In the genomic region with DNA sequence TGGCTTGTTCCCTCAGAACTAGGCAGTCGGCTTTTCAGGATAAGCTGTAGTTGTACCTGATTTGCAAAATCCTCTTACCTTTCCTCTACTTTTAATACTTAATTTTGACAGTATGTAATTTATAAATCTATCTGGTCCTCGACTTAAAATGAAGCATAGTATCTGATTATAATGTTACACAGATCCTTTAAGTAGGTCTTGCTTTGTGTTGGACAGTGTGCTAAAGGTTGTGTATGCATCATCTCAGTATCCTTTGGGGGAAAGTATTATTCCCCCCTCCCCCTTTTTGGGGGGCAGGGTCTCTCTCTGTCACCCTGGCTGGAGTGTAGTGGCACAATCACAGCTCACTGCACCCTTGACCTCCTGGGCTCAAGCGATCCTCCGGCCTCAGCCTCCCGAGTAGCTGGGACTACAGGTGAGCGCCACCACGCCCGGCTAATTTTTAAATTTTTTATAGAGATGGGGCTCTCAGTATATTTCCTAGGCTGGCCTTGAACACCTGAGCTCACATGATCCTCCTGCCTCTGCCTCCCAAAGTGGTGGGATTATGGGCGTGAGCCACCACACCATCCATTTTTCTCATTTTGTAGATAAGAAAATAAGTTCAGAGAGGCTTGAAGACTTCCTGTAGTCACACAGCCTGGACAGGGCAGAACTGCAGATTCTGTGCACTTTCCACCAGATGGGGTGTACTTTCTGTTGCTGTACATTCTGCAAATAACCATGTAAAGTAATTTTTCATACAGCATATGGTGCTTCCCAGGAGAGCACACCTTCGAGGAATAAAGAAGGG, we compare ENCODE assay signal across 8 cellular contexts. TPM values are rescaled to one million over a fixed set of nuclear protein-coding genes. Genes with fewer than 3 reads are reported as not detected.
DNase-seq lines count a peak whose midpoint lies in the region; ATAC-seq and FAIRE-seq lines count a peak whose summit lies in the region.

No MANE protein-coding gene starts in this region.

- H3K36me3 Mint-ChIP-seq in activated CD8-positive, alpha-beta memory T cell treated with anti-CD3 and anti-CD28 coated beads, Interleukin-2, amount 10 ng/mL, durations not matched to agents 7 days and 5 days, result peaks cover 4% of the 10 kb centered on the region
- H3K36me3 Mint-ChIP-seq in activated CD4-positive, alpha-beta memory T cell treated with anti-CD3 and anti-CD28 coated beads for 36 hours, result peaks cover 10% of the 10 kb centered on the region

- H3K4me3 Mint-ChIP-seq in activated CD8-positive, alpha-beta memory T cell treated with anti-CD3 and anti-CD28 coated beads, Interleukin-2, amount 10 ng/mL, durations not matched to agents 7 days and 5 days, result peak overlapping the region; percentile 94
- peak overlapping the region; percentile 94 for H3K4me3 Mint-ChIP-seq in activated CD4-positive, alpha-beta memory T cell treated with anti-CD3 and anti-CD28 coated beads for 36 hours

- no peaks in the 10 kb centered on the region for H3K9me3 Mint-ChIP-seq in activated CD8-positive, alpha-beta memory T cell treated with anti-CD3 and anti-CD28 coated beads, Interleukin-2, amount 10 ng/mL, durations not matched to agents 7 days and 5 days (ENCODE audit: low read depth)
- no peaks in the 10 kb centered on the region for H3K9me3 Mint-ChIP-seq in activated CD4-positive, alpha-beta memory T cell treated with anti-CD3 and anti-CD28 coated beads for 36 hours

- CTCF ChIA-PET in activated CD8-positive, alpha-beta memory T cell treated with anti-CD3 and anti-CD28 coated beads, Interleukin-2, amount 10 ng/mL, durations not matched to agents 7 days and 5 days (lab: Charles Lee), result interaction anchor here (0.7 to 3.6 kb wide), 6 partner anchors 9 to 507 kb away, joined by 3 to 16 read pairs (median 8); partner anchors contain the start of gene MR1
- CTCF ChIA-PET in activated CD4-positive, alpha-beta memory T cell treated with anti-CD3 and anti-CD28 coated beads for 36 hours (lab: Charles Lee), result interaction anchor here (2.2 to 6.0 kb wide), 3 partner anchors 10 to 119 kb away, joined by 13 to 35 read pairs (median 16); partner anchors contain the start of gene MR1

- DNase-seq in activated CD8-positive, alpha-beta memory T cell treated with anti-CD3 and anti-CD28 coated beads, Interleukin-2, amount 10 ng/mL, durations not matched to agents 7 days and 5 days, result no peak
- DNase-seq in activated CD8-positive, alpha-beta memory T cell treated with anti-CD3 and anti-CD28 coated beads, Interleukin-2, amount 50 U/mL, for 48 hours, result no peak
- no peak for DNase-seq in activated CD4-positive, alpha-beta memory T cell treated with anti-CD3 and anti-CD28 coated beads for 36 hours
- DNase-seq in NCI-H526 (lab: John Stamatoyannopoulos, UW) (no peak), NCI-H2029 (lab: John Stamatoyannopoulos, UW) (no peak)

- H3K4me1 Mint-ChIP-seq in activated CD8-positive, alpha-beta memory T cell treated with anti-CD3 and anti-CD28 coated beads, Interleukin-2, amount 10 ng/mL, durations not matched to agents 7 days and 5 days, result peaks cover 36% of the 10 kb centered on the region
- peaks cover 29% of the 10 kb centered on the region for H3K4me1 Mint-ChIP-seq in activated CD4-positive, alpha-beta memory T cell treated with anti-CD3 and anti-CD28 coated beads for 36 hours (ENCODE audit: low read depth)

- no peak for ATAC-seq in activated CD8-positive, alpha-beta memory T cell treated with anti-CD3 and anti-CD28 coated beads, Interleukin-2, amount 10 ng/mL, durations not matched to agents 7 days and 5 days
- no peak for ATAC-seq in HG03521 (IDR thresholded peaks at IDR 0.05; ENCODE audit: unreplicated experiment)

- intact Hi-C loops in activated CD4-positive, alpha-beta memory T cell treated with anti-CD3 and anti-CD28 coated beads for 36 hours (cut with micrococcal nuclease), result loop anchor here (1.0 to 5.0 kb wide), 5 partner anchors 10 to 1141 kb away; partner anchors contain the start of genes ACBD6, CEP350, MR1 and TOR1AIP1

- FAIRE-seq in islet of Langerhans (lab: Jason Lieb, UNC), result peak; percentile 9

- H3K27ac Mint-ChIP-seq in activated CD8-positive, alpha-beta memory T cell treated with anti-CD3 and anti-CD28 coated beads, Interleukin-2, amount 10 ng/mL, durations not matched to agents 7 days and 5 days, result peak overlapping the region; percentile 90
- peak overlapping the region; percentile 97 for H3K27ac Mint-ChIP-seq in activated CD4-positive, alpha-beta memory T cell treated with anti-CD3 and anti-CD28 coated beads for 36 hours

- peaks cover 13% of the 10 kb centered on the region for H3K27me3 Mint-ChIP-seq in activated CD8-positive, alpha-beta memory T cell treated with anti-CD3 and anti-CD28 coated beads, Interleukin-2, amount 10 ng/mL, durations not matched to agents 7 days and 5 days
- H3K27me3 Mint-ChIP-seq in activated CD4-positive, alpha-beta memory T cell treated with anti-CD3 and anti-CD28 coated beads for 36 hours, result no peaks in the 10 kb centered on the region

- POLR2A ChIA-PET in activated CD4-positive, alpha-beta memory T cell treated with anti-CD3 and anti-CD28 coated beads for 36 hours (lab: Charles Lee), result interaction anchor here (0.6 to 4.2 kb wide), 8 partner anchors 10 to 637 kb away, joined by 3 to 57 read pairs (median 4); partner anchors contain the start of genes IER5 and MR1

- H3K27ac ChIP-seq in temporal lobe (ENCODE audit: low read depth, low read length), result peak overlapping the region; percentile 30

RNA-seq across cellular contexts. Expression of gene STX6, which starts 0.8 kb away (rescaled TPM):
- total RNA-seq in activated CD8-positive, alpha-beta memory T cell treated with anti-CD3 and anti-CD28 coated beads, Interleukin-2, amount 10 ng/mL, durations not matched to agents 7 days and 5 days, result 10 to 100 TPM; 16.9 to 24.1 TPM
- 10 to 100 TPM; 18.8 to 19.4 TPM for total RNA-seq in activated CD4-positive, alpha-beta memory T cell treated with anti-CD3 and anti-CD28 coated beads for 36 hours
- 62.2 TPM for total RNA-seq in temporal lobe

RNA-seq across cellular contexts. Expression of gene MR1, which starts 10.3 kb away (rescaled TPM):
- 10 to 100 TPM; 38.7 to 41.2 TPM for total RNA-seq in activated CD8-positive, alpha-beta memory T cell treated with anti-CD3 and anti-CD28 coated beads, Interleukin-2, amount 10 ng/mL, durations not matched to agents 7 days and 5 days
- 10 to 100 TPM; 19.5 to 21.2 TPM for total RNA-seq in activated CD4-positive, alpha-beta memory T cell treated with anti-CD3 and anti-CD28 coated beads for 36 hours
- 0.49 TPM for total RNA-seq in temporal lobe

Comparison
In these comparisons a context has a peak if more than half of its experiments do, and no peak if none do; other contexts are left out.
1. RNA of gene MR1, which starts 10.3 kb away (total RNA-seq): 38.7 to 41.2 TPM in activated CD8-positive, alpha-beta memory T cell treated with anti-CD3 and anti-CD28 coated beads, Interleukin-2, amount 10 ng/mL, durations not matched to agents 7 days and 5 days and 19.5 to 21.2 TPM in activated CD4-positive, alpha-beta memory T cell treated with anti-CD3 and anti-CD28 coated beads for 36 hours; 0.49 TPM in temporal lobe (single experiment); every median in the first group is over 10 times any median in the second.